In genomic region chr4:168852933-168853713, GRCh38 we compare ENCODE assay signal across 10 cellular contexts.
DNase-seq lines count a peak whose midpoint lies in the region; ATAC-seq and TF ChIP-seq lines count a peak whose summit lies in the region.
"Had no signal": no experiment of that assay in that cellular context is flagged by ENCODE, and none has a peak within 500 bp of the region (broad histone marks: within the 10 kb centered on the region; RNA-seq: fewer than 3 reads in every experiment).

No MANE protein-coding gene starts in this region.

- H3K27ac Mint-ChIP-seq in nephron progenitor cell = peak overlapping the region; percentile 35
- H3K27ac Mint-ChIP-seq: type B pancreatic cell had no signal

- H3K9me3 Mint-ChIP-seq in nephron progenitor cell = no peaks in the 10 kb centered on the region

- H3K27me3 Mint-ChIP-seq in nephron progenitor cell (ENCODE audit: low read depth, poor library complexity) = no peaks in the 10 kb centered on the region
- H3K27me3 Mint-ChIP-seq: type B pancreatic cell had no signal

- no peak for DNase-seq in nephron progenitor cell
- no peak for DNase-seq in ACHN
- DNase-seq in foreskin fibroblast = no peak
- DNase-seq in NCI-H146 treated with DMSO at 0.1 percent for 48 hours (lab: John Stamatoyannopoulos, UW; ENCODE audit: unreplicated experiment) = no peak
- DNase-seq: SHP77 treated with DMSO at 0.1 percent for 48 hours had no signal

- in situ Hi-C loops in ACHN (cut with HindIII; ENCODE audit: low pct_ligation_motif_present, low pct_unique_long_range_greater_than_20kb, low sequenced_read_pairs) = no loop called here

- peaks cover 53% of the 10 kb centered on the region for H3K36me3 Mint-ChIP-seq in nephron progenitor cell (ENCODE audit: low read depth)

- no peak overlapping the region for H3K4me3 Mint-ChIP-seq in nephron progenitor cell
- H3K4me3 Mint-ChIP-seq: type B pancreatic cell had no signal

- TF ChIP-seq CTCF in nephron progenitor cell (IDR thresholded peaks at IDR 0.05) = no peak
- no peak for TF ChIP-seq CTCF in foreskin fibroblast (IDR thresholded peaks at IDR 0.05; ENCODE audit: low read depth, low read length)

- H3K4me1 Mint-ChIP-seq in nephron progenitor cell = peaks cover 29% of the 10 kb centered on the region

- H3K4me3 ChIP-seq in foreskin fibroblast (ENCODE audit: low read depth in 1 of 2, low read length in 2 of 2) = no peak overlapping the region

- ATAC-seq in GM18517 (IDR thresholded peaks at IDR 0.05; ENCODE audit: unreplicated experiment) (peak; percentile 60), GM21529 (IDR thresholded peaks at IDR 0.05; ENCODE audit: unreplicated experiment) (peak; percentile 70), HG03469 (IDR thresholded peaks at IDR 0.05; ENCODE audit: unreplicated experiment) (peak; percentile 56), GM18519 (IDR thresholded peaks at IDR 0.05; ENCODE audit: low FRiP score, unreplicated experiment) (no peak)
